In the genomic region with DNA sequence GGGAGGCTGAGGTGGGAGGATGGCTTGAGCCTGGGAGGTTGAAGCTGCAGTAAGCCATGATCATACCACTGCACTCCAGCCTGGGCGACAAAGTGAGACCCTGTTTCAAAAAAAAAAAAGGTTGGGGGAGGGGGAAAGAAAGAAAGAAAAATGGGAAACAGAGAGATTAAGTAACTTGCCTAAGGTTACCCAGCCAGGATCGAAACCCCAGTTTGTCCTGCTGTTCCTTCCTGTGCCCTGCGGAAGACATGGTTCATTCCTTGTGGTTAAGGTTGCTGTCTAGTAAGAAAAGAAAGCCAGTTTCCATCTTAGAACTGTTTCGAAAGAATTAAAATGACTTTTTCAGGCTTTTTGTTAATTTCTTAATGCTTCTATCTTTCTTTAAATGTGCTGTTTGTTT, we compare ENCODE assay signal across 24 cellular contexts. TPM values are rescaled to one million over a fixed set of nuclear protein-coding genes. Genes with fewer than 3 reads are reported as not detected.
A peak's percentile ranks its signal among the peaks of the same experiment; 100 is the strongest.
DNase-seq lines count a peak whose midpoint lies in the region; ATAC-seq and TF ChIP-seq lines count a peak whose summit lies in the region.
"Had no signal": no experiment of that assay in that cellular context is flagged by ENCODE, and none has a peak within 500 bp of the region (broad histone marks: within the 10 kb centered on the region; RNA-seq: fewer than 3 reads in every experiment).

No MANE protein-coding gene starts in this region.

- H3K4me1 Mint-ChIP-seq in CD4-positive, alpha-beta T cell (ENCODE audit: low read depth) = peaks cover 31% of the 10 kb centered on the region
- H3K4me1 Mint-ChIP-seq in T-helper 17 cell = peaks cover 31% of the 10 kb centered on the region

- no peaks in the 10 kb centered on the region for H3K9me3 Mint-ChIP-seq in CD4-positive, alpha-beta T cell
- H3K9me3 Mint-ChIP-seq: activated B cell treated with CpG ODN at 0.5 μM for 24 hours; activated CD4-positive, alpha-beta memory T cell treated with anti-CD3 and anti-CD28 coated beads, Interleukin-2, amount 10 ng/mL, durations not matched to agents 7 days and 5 days; stimulated activated naive B cell treated with anti-CD40 and anti-IgM and Interleukin-4, amounts not matched to agents 10 μg/mL and 1 μg/mL and 100 μg/mL, for 72 hours had no signal

- H3K36me3 Mint-ChIP-seq in CD4-positive, alpha-beta T cell (ENCODE audit: low read depth) = peaks cover 81% of the 10 kb centered on the region
- peaks cover 6% of the 10 kb centered on the region for H3K36me3 Mint-ChIP-seq in T-helper 17 cell (ENCODE audit: low read depth)

- H3K79me2 ChIP-seq in ACC112 (ENCODE audit: control insufficient read depth, insufficient read depth, low read length, unreplicated experiment) = no peaks in the 10 kb centered on the region

- no peak for ATAC-seq in CD4-positive, alpha-beta T cell (ENCODE audit: poor library complexity)
- ATAC-seq in T-helper 17 cell = no peak
- ATAC-seq in lower lobe of right lung = no peak
- ATAC-seq: stimulated activated naive B cell treated with anti-CD40 and anti-IgM and Interleukin-4, amounts not matched to agents 10 μg/mL and 1 μg/mL and 100 μg/mL, for 72 hours had no signal

- peaks cover 64% of the 10 kb centered on the region for H3K4me1 ChIP-seq in ACC112 (ENCODE audit: control insufficient read depth, insufficient read depth, low read length, unreplicated experiment)
- peaks cover 70% of the 10 kb centered on the region for H3K4me1 ChIP-seq in lower lobe of right lung
- H3K4me1 ChIP-seq: HAP-1 had no signal

- no peak overlapping the region for H2AFZ ChIP-seq in ACC112 (ENCODE audit: low read length, unreplicated experiment)

- H3K9me3 ChIP-seq in CD4-positive, alpha-beta T cell (ENCODE audit: control insufficient read depth, low read length) = no peaks in the 10 kb centered on the region
- H3K9me3 ChIP-seq in T-helper 17 cell (ENCODE audit: control insufficient read depth, low read length, poor library complexity, severe bottlenecking) (no peaks in the 10 kb centered on the region), lower lobe of right lung (no peaks in the 10 kb centered on the region)
- H3K9me3 ChIP-seq: HAP-1, SK-N-SH, thoracic aorta had no signal

- intact Hi-C loops in CD4-positive, alpha-beta T cell (cut with DNase I, micrococcal nuclease) = loop anchor here in 1 of 2 experiments (5.0 kb wide), 1 partner anchor 42 kb away; no protein-coding TSS in a partner anchor
- intact Hi-C loops in lower lobe of right lung (cut with DNase I) = no loop called here

- H3K4me3 ChIP-seq in ACC112 (ENCODE audit: low read depth, low read length) = no peak overlapping the region
- H3K4me3 ChIP-seq in lower lobe of right lung = no peak overlapping the region
- H3K4me3 ChIP-seq: HAP-1, thoracic aorta had no signal

- H3K27me3 ChIP-seq in ACC112 (ENCODE audit: insufficient read depth, low read length) = no peaks in the 10 kb centered on the region
- H3K27me3 ChIP-seq in CD4-positive, alpha-beta T cell (ENCODE audit: control insufficient read depth, insufficient read depth, low read length) = no peaks in the 10 kb centered on the region
- no peaks in the 10 kb centered on the region for H3K27me3 ChIP-seq in lower lobe of right lung (ENCODE audit: low read depth)

- no peaks in the 10 kb centered on the region for H3K27me3 Mint-ChIP-seq in CD4-positive, alpha-beta T cell
- H3K27me3 Mint-ChIP-seq in T-helper 17 cell = no peaks in the 10 kb centered on the region
- H3K27me3 Mint-ChIP-seq: activated B cell treated with CpG ODN at 0.5 μM for 24 hours; activated CD4-positive, alpha-beta memory T cell treated with anti-CD3 and anti-CD28 coated beads, Interleukin-2, amount 10 ng/mL, durations not matched to agents 7 days and 5 days; stimulated activated naive B cell treated with anti-CD40 and anti-IgM and Interleukin-4, amounts not matched to agents 10 μg/mL and 1 μg/mL and 100 μg/mL, for 72 hours had no signal

- H3K27ac Mint-ChIP-seq in CD4-positive, alpha-beta T cell = peak overlapping the region; percentile 82
- peak overlapping the region; percentile 99 for H3K27ac Mint-ChIP-seq in T-helper 17 cell
- H3K27ac Mint-ChIP-seq: activated B cell treated with CpG ODN at 0.5 μM for 24 hours had no signal

- no peak overlapping the region for H3K4me3 Mint-ChIP-seq in CD4-positive, alpha-beta T cell
- no peak overlapping the region for H3K4me3 Mint-ChIP-seq in T-helper 17 cell
- H3K4me3 Mint-ChIP-seq: activated B cell treated with CpG ODN at 0.5 μM for 24 hours; activated CD4-positive, alpha-beta memory T cell treated with anti-CD3 and anti-CD28 coated beads, Interleukin-2, amount 10 ng/mL, durations not matched to agents 7 days and 5 days; stimulated activated naive B cell treated with anti-CD40 and anti-IgM and Interleukin-4, amounts not matched to agents 10 μg/mL and 1 μg/mL and 100 μg/mL, for 72 hours had no signal

- H3K27ac ChIP-seq in ACC112 (ENCODE audit: low read depth, low read length) (peak overlapping the region; percentile 9; the same call in 1 of the 2 replicates), lower lobe of right lung (peak overlapping the region; percentile 80)
- H3K27ac ChIP-seq in CD4-positive, alpha-beta T cell (ENCODE audit: low read depth, low read length) = no peak overlapping the region

- POLR2A ChIA-PET in CD4-positive, alpha-beta T cell (lab: Charles Lee) = no interaction called here

- no peak for DNase-seq in CD4-positive, alpha-beta T cell
- DNase-seq in T-helper 17 cell (no peak), lower lobe of right lung (no peak), RPMI8226 (no peak), dedifferentiated amniotic fluid mesenchymal stem cell (ENCODE audit: extremely low spot score) (no peak), superior temporal gyrus (ENCODE audit: extremely low spot score) (no peak)
- DNase-seq: activated B cell treated with CpG ODN at 0.5 μM for 24 hours; activated CD4-positive, alpha-beta memory T cell treated with anti-CD3 and anti-CD28 coated beads, Interleukin-2, amount 10 ng/mL, durations not matched to agents 7 days and 5 days; activated naive CD4-positive, alpha-beta T cell; activated T-cell treated with anti-CD3 and anti-CD28 coated beads for 4 hours; amygdala; caudate nucleus; mesendoderm; NCI-H1048; NCI-H1694 treated with DMSO at 0.1 percent for 48 hours; NCI-H526 treated with DMSO at 0.1 percent for 48 hours; occipital lobe; retina; SK-N-SH; stimulated activated CD4-positive, alpha-beta T cell treated with anti-CD3 and anti-CD28 coated beads, Interleukin-4, amount 100 ng/mL, for 1 hour; stimulated activated naive B cell treated with anti-CD40 and anti-IgM and Interleukin-4, amounts not matched to agents 10 μg/mL and 1 μg/mL and 100 μg/mL, for 72 hours had no signal

- H3K36me3 ChIP-seq in ACC112 (ENCODE audit: insufficient read depth, low read length) (no peaks in the 10 kb centered on the region; the same call in 1 of the 2 replicates), lower lobe of right lung (peaks cover 92% of the 10 kb centered on the region)

- CTCF ChIA-PET in CD4-positive, alpha-beta T cell (lab: Charles Lee) = interaction anchor here (4.5 kb wide), 1 partner anchor 30 kb away, joined by 23 read pairs; a partner anchor contains a TSS

- no peak for TF ChIP-seq CTCF in CD4-positive, alpha-beta T cell (IDR thresholded peaks at IDR 0.05)
- no peak for TF ChIP-seq CTCF in lower lobe of right lung (IDR thresholded peaks at IDR 0.05)

RNA-seq across cellular contexts. Expression of a gene that starts 29.8 kb away (rescaled TPM):
- 10 to 100 TPM; 23.7 to 24.0 TPM for total RNA-seq in CD4-positive, alpha-beta T cell
- total RNA-seq in T-helper 17 cell (10 to 100 TPM; 30.9 to 36.4 TPM), lower lobe of right lung (54.7 TPM)

RNA-seq across cellular contexts. Expression of a gene that starts 38.9 kb away (rescaled TPM):
- 1 to 10 TPM; 5.2 to 7.8 TPM for total RNA-seq in CD4-positive, alpha-beta T cell
- total RNA-seq in T-helper 17 cell (10 to 100 TPM; 14.5 to 28.5 TPM), lower lobe of right lung (11.9 TPM)

RNA-seq across cellular contexts. Expression of a gene that starts 41.0 kb away (rescaled TPM):
- 1 to 10 TPM; 1.8 to 2.2 TPM for total RNA-seq in CD4-positive, alpha-beta T cell
- total RNA-seq in T-helper 17 cell (1 to 10 TPM; 3.8 to 4.5 TPM), lower lobe of right lung (14.4 TPM)
